19 cellular contexts compared by ENCODE assay signal in the genomic region with DNA sequence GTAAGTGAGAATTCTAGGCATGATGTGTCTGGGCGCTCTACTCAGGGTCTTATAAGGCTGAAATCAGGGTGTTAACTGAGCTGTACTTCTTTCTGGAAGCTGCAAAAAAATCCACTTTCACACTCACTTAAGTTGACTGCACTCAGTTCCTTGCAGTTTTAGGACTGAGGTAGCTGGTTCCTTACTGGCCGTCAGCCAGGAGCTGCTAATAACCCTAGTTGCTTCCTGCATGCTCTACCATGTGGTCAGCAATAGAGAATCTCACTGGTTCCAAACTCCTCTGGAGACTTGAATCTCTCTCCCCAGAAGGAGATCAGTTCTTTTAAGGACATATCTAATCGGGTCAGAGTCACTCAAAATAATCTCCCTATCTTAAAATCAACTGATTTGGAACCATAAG.
DNase-seq lines count a peak whose midpoint lies in the region; ATAC-seq and TF ChIP-seq lines count a peak whose summit lies in the region.
"Had no signal": no experiment of that assay in that cellular context is flagged by ENCODE, and none has a peak within 500 bp of the region (broad histone marks: within the 10 kb centered on the region; RNA-seq: fewer than 3 reads in every experiment).

No MANE protein-coding gene starts in this region.

- no peaks in the 10 kb centered on the region for H3K4me1 Mint-ChIP-seq in Calu3 (ENCODE audit: low read depth, unreplicated experiment)

- H3K27ac Mint-ChIP-seq in Calu3 (ENCODE audit: unreplicated experiment): no peak overlapping the region
- H3K27ac Mint-ChIP-seq: CD8-positive, alpha-beta T cell; dendritic cell treated with granulocyte-macrophage colony-stimulating factor and Interleukin-4, amounts not matched to agents 40 ng/mL and 50 ng/mL, for 4 days had no signal

- H3K27me3 Mint-ChIP-seq in Calu3 (ENCODE audit: unreplicated experiment): no peaks in the 10 kb centered on the region
- H3K27me3 Mint-ChIP-seq: dendritic cell treated with granulocyte-macrophage colony-stimulating factor and Interleukin-4, amounts not matched to agents 40 ng/mL and 50 ng/mL, for 4 days had no signal

- H3K4me3 Mint-ChIP-seq in Calu3 (ENCODE audit: low read depth, unreplicated experiment): no peak overlapping the region
- H3K4me3 Mint-ChIP-seq: CD8-positive, alpha-beta T cell; dendritic cell treated with granulocyte-macrophage colony-stimulating factor and Interleukin-4, amounts not matched to agents 40 ng/mL and 50 ng/mL, for 4 days had no signal

- H3K9me3 ChIP-seq in body of pancreas: no peaks in the 10 kb centered on the region
- H3K9me3 ChIP-seq: ovary had no signal

- no peaks in the 10 kb centered on the region for H3K27me3 ChIP-seq in body of pancreas
- H3K27me3 ChIP-seq in H7 (ENCODE audit: control insufficient read depth, insufficient read depth, low read length): no peaks in the 10 kb centered on the region
- H3K27me3 ChIP-seq: ovary had no signal

- H3K36me3 ChIP-seq in body of pancreas (replicated peaks in 1 of 2; ENCODE audit: insufficient read depth in 1 of 2, low read depth in 2 of 2): no peaks in the 10 kb centered on the region
- no peaks in the 10 kb centered on the region for H3K36me3 ChIP-seq in H7 (replicated peaks; ENCODE audit: control insufficient read depth, insufficient read depth, low read length)
- H3K36me3 ChIP-seq: ovary had no signal

- TF ChIP-seq POLR2A in body of pancreas (IDR thresholded peaks at IDR 0.05): no peak

- DNase-seq in Calu3 (peak; percentile 67), M059J (ENCODE audit: low read depth) (peak; percentile 28), body of pancreas (peak; percentile 4 to 32 (median 22)), kidney tubule cell (ENCODE audit: low spot score) (peak; percentile 76), NCI-H187 treated with DMSO at 0.1 percent for 48 hours (lab: John Stamatoyannopoulos, UW) (no peak), H7 (no peak)
- DNase-seq: amygdala; CD8-positive, alpha-beta T cell; hippocampal formation; left cardiac atrium; NCI-H2029; NCI-H748 treated with DMSO at 0.1 percent for 48 hours; ovary; trophoblast cell had no signal

- WGBS in body of pancreas, 2 donors: 49 to 50% methylated on average over 3 of the region's 3 CpGs

- no peak overlapping the region for H3K27ac ChIP-seq in body of pancreas
- H3K27ac ChIP-seq: ovary, VCaP had no signal

- H3K4me1 ChIP-seq in body of pancreas: no peaks in the 10 kb centered on the region

- no peaks in the 10 kb centered on the region for H3K36me3 Mint-ChIP-seq in Calu3 (ENCODE audit: insufficient read depth, unreplicated experiment)
- H3K36me3 Mint-ChIP-seq: CD8-positive, alpha-beta T cell had no signal

- intact Hi-C loops in Calu3 (cut with micrococcal nuclease; ENCODE audit: unreplicated experiment): no loop called here
- intact Hi-C loops in body of pancreas (cut with DNase I): no loop called here

- H3K4me3 ChIP-seq in body of pancreas (no peak overlapping the region), H7 (ENCODE audit: insufficient read depth, low read depth, low read length) (no peak overlapping the region)
- H3K4me3 ChIP-seq: ovary had no signal

- ATAC-seq in body of pancreas (no peak), HG03139 (IDR thresholded peaks at IDR 0.05; ENCODE audit: unreplicated experiment) (no peak), GM19324 (IDR thresholded peaks at IDR 0.05; ENCODE audit: low FRiP score, unreplicated experiment) (no peak)
- ATAC-seq: CD8-positive, alpha-beta T cell; esophagus mucosa; left cardiac atrium had no signal

- BruUV-seq in Calu3 (replicated peaks; lab: Mats Ljungman, UMichigan): no TSS peak

- no peaks in the 10 kb centered on the region for H3K9me3 Mint-ChIP-seq in Calu3 (ENCODE audit: low read depth, unreplicated experiment)
- H3K9me3 Mint-ChIP-seq: dendritic cell treated with granulocyte-macrophage colony-stimulating factor and Interleukin-4, amounts not matched to agents 40 ng/mL and 50 ng/mL, for 4 days had no signal

- TF ChIP-seq CTCF in Calu3 (IDR thresholded peaks at IDR 0.05; ENCODE audit: unreplicated experiment) (no peak), body of pancreas (IDR thresholded peaks at IDR 0.05) (no peak)

- CTCF ChIA-PET in Calu3 (lab: Charles Lee): no interaction called here

Comparison
In these comparisons a context has a peak if more than half of its experiments do, and no peak if none do; other contexts are left out.
1. DNase-seq: peak in Calu3 (single experiment), M059J (single experiment), body of pancreas (4 of 4) and kidney tubule cell (single experiment); none in NCI-H187 treated with DMSO at 0.1 percent for 48 hours (single experiment) and H7 (single experiment).